ENCODE assay signal across 6 cellular contexts in the genomic region with DNA sequence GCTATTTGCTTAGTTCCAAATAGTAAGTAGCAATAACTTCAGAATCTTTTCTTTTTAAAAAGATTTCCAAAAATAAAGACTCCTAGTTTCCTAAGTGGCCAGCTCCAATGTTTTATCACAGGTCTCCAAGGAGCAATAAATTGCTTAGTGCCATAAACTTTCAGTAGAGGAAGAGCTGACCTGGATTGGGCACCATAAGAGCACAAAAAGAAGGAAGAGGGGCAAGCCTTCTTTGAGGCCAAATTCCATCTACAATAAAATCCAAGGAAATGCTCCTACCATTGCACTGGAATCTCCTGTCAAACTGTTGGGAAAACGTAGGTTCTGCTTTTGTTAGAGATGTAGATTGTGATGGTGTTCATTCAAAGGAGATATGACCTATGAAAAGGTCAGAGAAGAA.
"Had no signal": no experiment of that assay in that cellular context is flagged by ENCODE, and none has a peak within 500 bp of the region (broad histone marks: within the 10 kb centered on the region; RNA-seq: fewer than 3 reads in every experiment).

No MANE protein-coding gene starts in this region.

- FAIRE-seq: H1, H54, HepG2 had no signal

- H3K4me3 ChIP-seq: GM23338 had no signal

- ATAC-seq: GM23338, HepG2 had no signal

- DNase-seq: H9, HCEC 1CT had no signal
